Comparison of ENCODE assay signal across 9 cellular contexts in genomic region chr6:125357515-125358256, GRCh38. TPM values are rescaled to one million over a fixed set of nuclear protein-coding genes. Genes with fewer than 3 reads are reported as not detected.
DNase-seq lines count a peak whose midpoint lies in the region; ATAC-seq and TF ChIP-seq lines count a peak whose summit lies in the region.
"Had no signal": no experiment of that assay in that cellular context is flagged by ENCODE, and none has a peak within 500 bp of the region (broad histone marks: within the 10 kb centered on the region; RNA-seq: fewer than 3 reads in every experiment).

No MANE protein-coding gene starts in this region.

- H3K27me3 ChIP-seq in effector memory CD4-positive, alpha-beta T cell (replicated peaks; ENCODE audit: control insufficient read depth, insufficient read depth, low read length, poor library complexity, severe bottlenecking) = no peaks in the 10 kb centered on the region
- peaks cover 7% of the 10 kb centered on the region for H3K27me3 ChIP-seq in colonic mucosa
- H3K27me3 ChIP-seq: thyroid gland had no signal

- no peaks in the 10 kb centered on the region for H3K4me1 ChIP-seq in effector memory CD4-positive, alpha-beta T cell (ENCODE audit: control insufficient read depth, insufficient read depth, low read length, poor library complexity, severe bottlenecking)
- H3K4me1 ChIP-seq in colonic mucosa = no peaks in the 10 kb centered on the region
- H3K4me1 ChIP-seq: thyroid gland had no signal

- H3K27ac ChIP-seq in effector memory CD4-positive, alpha-beta T cell (ENCODE audit: insufficient read depth, low read length, poor library complexity, severe bottlenecking) = no peak overlapping the region
- no peak overlapping the region for H3K27ac ChIP-seq in colonic mucosa
- H3K27ac ChIP-seq: thyroid gland had no signal

- no peak overlapping the region for H3K4me3 ChIP-seq in effector memory CD4-positive, alpha-beta T cell (ENCODE audit: insufficient read depth, low read depth, low read length, poor library complexity, severe bottlenecking)
- H3K4me3 ChIP-seq in colonic mucosa = no peak overlapping the region
- H3K4me3 ChIP-seq: thyroid gland had no signal

- no peak overlapping the region for H3K9ac ChIP-seq in colonic mucosa (ENCODE audit: low read depth in 2 of 2, low read length in 2 of 2)

- peak; percentile 91 for DNase-seq in COLO829 (ENCODE audit: low spot score)
- DNase-seq in dermis blood vessel endothelial cell = peak; percentile 8
- DNase-seq in effector memory CD4-positive, alpha-beta T cell = no peak
- DNase-seq in stimulated activated CD4-positive, alpha-beta T cell treated with anti-CD3 and anti-CD28 coated beads, Interleukin-1b, Interleukin-23, amount 100 ng/mL, for 48 hours = no peak
- no peak for DNase-seq in activated CD4-positive, CD25-positive, alpha-beta regulatory T cell treated with anti-CD3 and anti-CD28 coated beads, Interleukin-2, amount 50 U/mL, for 72 hours
- no peak for DNase-seq in colonic mucosa
- DNase-seq: thyroid gland had no signal

- H3K9me3 ChIP-seq in effector memory CD4-positive, alpha-beta T cell (ENCODE audit: control insufficient read depth, low read length) = no peaks in the 10 kb centered on the region
- no peaks in the 10 kb centered on the region for H3K9me3 ChIP-seq in colonic mucosa
- H3K9me3 ChIP-seq: thyroid gland had no signal

- ATAC-seq in GM19351 (IDR thresholded peaks at IDR 0.05; ENCODE audit: unreplicated experiment) (peak; percentile 83), HG03159 (IDR thresholded peaks at IDR 0.05; ENCODE audit: unreplicated experiment) (peak; percentile 60)

- no peak for TF ChIP-seq CTCF in colonic mucosa (IDR thresholded peaks at IDR 0.05)

- intact Hi-C loops in colonic mucosa (cut with DNase I) = no loop called here

- no peaks in the 10 kb centered on the region for H3K36me3 ChIP-seq in effector memory CD4-positive, alpha-beta T cell (ENCODE audit: control insufficient read depth, insufficient read depth, low read length)
- no peaks in the 10 kb centered on the region for H3K36me3 ChIP-seq in colonic mucosa
- H3K36me3 ChIP-seq: thyroid gland had no signal

RNA-seq across cellular contexts. Expression of gene HDDC2, which starts 55.9 kb away (rescaled TPM):
- total RNA-seq in dermis blood vessel endothelial cell (10.7 and 13.8 TPM in 2 replicates), colonic mucosa (10 to 100 TPM; 39.4 to 44.8 TPM)

Comparison
In these comparisons a context has a peak if more than half of its experiments do, and no peak if none do; other contexts are left out.
1. DNase-seq: peak in COLO829 (single experiment) and dermis blood vessel endothelial cell (single experiment); none in effector memory CD4-positive, alpha-beta T cell (0 of 3), stimulated activated CD4-positive, alpha-beta T cell treated with anti-CD3 and anti-CD28 coated beads, Interleukin-1b, Interleukin-23, amount 100 ng/mL, for 48 hours (single experiment), activated CD4-positive, CD25-positive, alpha-beta regulatory T cell treated with anti-CD3 and anti-CD28 coated beads, Interleukin-2, amount 50 U/mL, for 72 hours (single experiment) and colonic mucosa (single experiment).